13 cellular contexts compared by ENCODE assay signal in genomic region chr1:229296541-229296941, GRCh38. TPM values are rescaled to one million over a fixed set of nuclear protein-coding genes. Genes with fewer than 3 reads are reported as not detected.
DNase-seq lines count a peak whose midpoint lies in the region; ATAC-seq lines count a peak whose summit lies in the region.
"Had no signal": no experiment of that assay in that cellular context is flagged by ENCODE, and none has a peak within 500 bp of the region (broad histone marks: within the 10 kb centered on the region; RNA-seq: fewer than 3 reads in every experiment).

No MANE protein-coding gene starts in this region.

- peaks cover 52 to 57% of the 10 kb centered on the region in 2 donors for H3K36me3 Mint-ChIP-seq in CD4-positive, alpha-beta memory T cell

- H3K9me3 Mint-ChIP-seq in CD4-positive, alpha-beta memory T cell: peaks cover 0 to 2% (median 0%) of the 10 kb centered on the region in 8 donors
- H3K9me3 Mint-ChIP-seq: memory B cell had no signal

- peaks cover 0 to 15% (median 8%) of the 10 kb centered on the region in 4 donors for H3K4me1 Mint-ChIP-seq in CD4-positive, alpha-beta memory T cell

- intact Hi-C loops in CD4-positive, alpha-beta memory T cell (cut with micrococcal nuclease): no loop called here

- no peak overlapping the region for H3K4me3 Mint-ChIP-seq in CD4-positive, alpha-beta memory T cell
- H3K4me3 Mint-ChIP-seq: memory B cell had no signal

- H3K9me3 ChIP-seq in ectodermal cell (ENCODE audit: control insufficient read depth, low read length): no peaks in the 10 kb centered on the region
- no peaks in the 10 kb centered on the region for H3K9me3 ChIP-seq in CD4-positive, alpha-beta memory T cell (ENCODE audit: control insufficient read depth in 1 of 2, low read length in 2 of 2)
- H3K9me3 ChIP-seq: thyroid gland had no signal

- H3K4me3 ChIP-seq in ectodermal cell (ENCODE audit: insufficient read depth, low read depth, low read length): no peak overlapping the region
- no peak overlapping the region for H3K4me3 ChIP-seq in CD4-positive, alpha-beta memory T cell (ENCODE audit: low read length in 2 of 2)
- H3K4me3 ChIP-seq: K562, thyroid gland had no signal

- POLR2A ChIA-PET in CD4-positive, alpha-beta memory T cell (lab: Charles Lee; ENCODE audit: partially characterized antibody): no interaction called here

- no peaks in the 10 kb centered on the region for H3K27me3 Mint-ChIP-seq in CD4-positive, alpha-beta memory T cell
- H3K27me3 Mint-ChIP-seq: memory B cell had no signal

- DNase-seq in A172 (ENCODE audit: low spot score): peak; percentile 53
- DNase-seq in HS-5 (ENCODE audit: low read depth): peak; percentile 81
- DNase-seq in hepatic stellate cell (ENCODE audit: low spot score): peak; percentile 52
- DNase-seq in CD4-positive, alpha-beta memory T cell: no peak
- no peak for DNase-seq in NCI-H187 treated with DMSO at 0.1 percent for 48 hours (lab: John Stamatoyannopoulos, UW)
- DNase-seq: AML-193, anterior cingulate cortex, thyroid gland had no signal

- CTCF ChIA-PET in CD4-positive, alpha-beta memory T cell (lab: Charles Lee; ENCODE audit: partially characterized antibody): interaction anchor here (0.9 kb wide), 1 partner anchor 34 kb away, joined by 3 read pairs; no protein-coding TSS in a partner anchor

- 90 to 97% methylated on average over 3 of the region's 3 CpGs for WGBS in ectodermal cell, 2 experiments

- peak overlapping the region in 2 of 7 donors; percentile 25 to 40 for H3K27ac Mint-ChIP-seq in CD4-positive, alpha-beta memory T cell
- H3K27ac Mint-ChIP-seq: memory B cell had no signal

- no peak for ATAC-seq in HG03457 (IDR thresholded peaks at IDR 0.05; ENCODE audit: unreplicated experiment)
- ATAC-seq in GM21367 (IDR thresholded peaks at IDR 0.05; ENCODE audit: unreplicated experiment): no peak
- ATAC-seq: K562 had no signal

- peak overlapping the region; percentile 2 for H3K27ac ChIP-seq in ectodermal cell (ENCODE audit: insufficient read depth, low read depth, low read length, poor library complexity, severe bottlenecking)
- H3K27ac ChIP-seq in CD4-positive, alpha-beta memory T cell (ENCODE audit: low read depth, low read length): no peak overlapping the region
- H3K27ac ChIP-seq: thyroid gland had no signal

- peaks cover 12% of the 10 kb centered on the region for H3K36me3 ChIP-seq in ectodermal cell (ENCODE audit: control insufficient read depth, insufficient read depth, low read length)
- H3K36me3 ChIP-seq in CD4-positive, alpha-beta memory T cell (ENCODE audit: insufficient read depth, low read length): peaks cover 22% of the 10 kb centered on the region

- no peaks in the 10 kb centered on the region for H3K4me1 ChIP-seq in ectodermal cell (ENCODE audit: control insufficient read depth, insufficient read depth, low read length)
- no peaks in the 10 kb centered on the region for H3K4me1 ChIP-seq in CD4-positive, alpha-beta memory T cell (ENCODE audit: insufficient read depth, low read length)
- H3K4me1 ChIP-seq: thyroid gland had no signal

- no peaks in the 10 kb centered on the region for H3K27me3 ChIP-seq in ectodermal cell (ENCODE audit: control insufficient read depth, insufficient read depth, low read length, poor library complexity, severe bottlenecking)
- no peaks in the 10 kb centered on the region for H3K27me3 ChIP-seq in CD4-positive, alpha-beta memory T cell (ENCODE audit: insufficient read depth, low read length)
- H3K27me3 ChIP-seq: thyroid gland had no signal

RNA-seq across cellular contexts. Expression of gene RAB4A, which starts 25.6 kb away (rescaled TPM):
- 48.5 and 61.5 TPM in 2 replicates for total RNA-seq in A172 (2014; rRNA removed; shearing (Covaris generic))
- 54.3 TPM for polyA plus RNA-seq in ectodermal cell (2013, experiment 1 of 4)
- 56.1 TPM for polyA plus RNA-seq in ectodermal cell (2013, experiment 2 of 4)
- polyA plus RNA-seq in ectodermal cell (2013, experiment 3 of 4): 54.9 TPM
- polyA plus RNA-seq in ectodermal cell (2013, experiment 4 of 4): 55.7 TPM
- total RNA-seq in CD4-positive, alpha-beta memory T cell: 10 to 100 TPM; 43.7 to 44.9 TPM
- 10 to 100 TPM; 18.8 to 23.0 TPM for polyA plus RNA-seq in CD4-positive, alpha-beta memory T cell

RNA-seq across cellular contexts. Expression of gene CCSAP, which starts 46.3 kb away (rescaled TPM):
- total RNA-seq in A172 (2014; rRNA removed; shearing (Covaris generic)): 31.0 and 33.5 TPM in 2 replicates
- polyA plus RNA-seq in ectodermal cell (2013, experiment 1 of 4): 12.3 TPM
- 12.3 TPM for polyA plus RNA-seq in ectodermal cell (2013, experiment 2 of 4)
- 11.4 TPM for polyA plus RNA-seq in ectodermal cell (2013, experiment 3 of 4)
- 11.4 TPM for polyA plus RNA-seq in ectodermal cell (2013, experiment 4 of 4)
- 10 to 100 TPM; 17.5 to 18.3 TPM for total RNA-seq in CD4-positive, alpha-beta memory T cell
- polyA plus RNA-seq in CD4-positive, alpha-beta memory T cell: 1 to 10 TPM; 3.9 to 4.1 TPM

Comparison
In these comparisons a context has a peak if more than half of its experiments do, and no peak if none do; other contexts are left out.
1. DNase-seq: peak in A172 (single experiment), HS-5 (single experiment) and hepatic stellate cell (single experiment); none in CD4-positive, alpha-beta memory T cell (0 of 5) and NCI-H187 treated with DMSO at 0.1 percent for 48 hours (single experiment).